ENCODE assay signal across 8 cellular contexts in genomic region chr11:94623120-94623735, GRCh38. TPM values are rescaled to one million over a fixed set of nuclear protein-coding genes. Genes with fewer than 3 reads are reported as not detected.
DNase-seq lines count a peak whose midpoint lies in the region; ATAC-seq and TF ChIP-seq lines count a peak whose summit lies in the region.

No MANE protein-coding gene starts in this region.

- TF ChIP-seq CTCF in fibroblast of mammary gland (conservative IDR thresholded peaks at IDR 0.05; ENCODE audit: control insufficient read depth, insufficient read depth, low read depth, low read length) (peak; percentile 90), nephron progenitor cell (IDR thresholded peaks at IDR 0.05) (peak; percentile 78)

- no peaks in the 10 kb centered on the region for H3K9me3 ChIP-seq in effector memory CD4-positive, alpha-beta T cell (ENCODE audit: control insufficient read depth, low read length)

- CTCF ChIA-PET in activated CD4-positive, alpha-beta memory T cell treated with anti-CD3 and anti-CD28 coated beads, Interleukin-2, amount 10 ng/mL, durations not matched to agents 7 days and 5 days (lab: Charles Lee), result interaction anchor here (0.7 to 2.4 kb wide), 10 partner anchors 10 to 467 kb away, joined by 3 to 8 read pairs (median 4); partner anchors contain the start of genes ENDOD1 and SRSF8

- no peaks in the 10 kb centered on the region for H3K4me1 Mint-ChIP-seq in activated CD4-positive, alpha-beta memory T cell treated with anti-CD3 and anti-CD28 coated beads, Interleukin-2, amount 10 ng/mL, durations not matched to agents 7 days and 5 days
- H3K4me1 Mint-ChIP-seq in nephron progenitor cell, result no peaks in the 10 kb centered on the region

- DNase-seq in Caki2 (ENCODE audit: low read depth) (peak; percentile 59), HS-5 (ENCODE audit: low read depth) (peak; percentile 53), NCI-H748 treated with DMSO at 0.1 percent for 48 hours (lab: John Stamatoyannopoulos, UW) (peak; percentile 64), fibroblast of mammary gland (ENCODE audit: low read depth) (peak; percentile 82), nephron progenitor cell (peak; percentile 71)
- DNase-seq in activated CD4-positive, alpha-beta memory T cell treated with anti-CD3 and anti-CD28 coated beads, Interleukin-2, amount 10 ng/mL, durations not matched to agents 7 days and 5 days, result peak; percentile 42
- DNase-seq in effector memory CD4-positive, alpha-beta T cell, result no peak

- in situ Hi-C loops in Caki2 (cut with HindIII; ENCODE audit: low pct_unique_long_range_greater_than_20kb, low sequenced_read_pairs), result no loop called here

- no peaks in the 10 kb centered on the region for H3K4me1 ChIP-seq in effector memory CD4-positive, alpha-beta T cell (ENCODE audit: control insufficient read depth, insufficient read depth, low read length, poor library complexity, severe bottlenecking)

- H3K27me3 Mint-ChIP-seq in activated CD4-positive, alpha-beta memory T cell treated with anti-CD3 and anti-CD28 coated beads, Interleukin-2, amount 10 ng/mL, durations not matched to agents 7 days and 5 days, result no peaks in the 10 kb centered on the region
- peaks cover 5% of the 10 kb centered on the region for H3K27me3 Mint-ChIP-seq in nephron progenitor cell (ENCODE audit: low read depth, poor library complexity)

- no peak overlapping the region for H3K4me3 Mint-ChIP-seq in activated CD4-positive, alpha-beta memory T cell treated with anti-CD3 and anti-CD28 coated beads, Interleukin-2, amount 10 ng/mL, durations not matched to agents 7 days and 5 days
- no peak overlapping the region for H3K4me3 Mint-ChIP-seq in nephron progenitor cell

- H3K27ac ChIP-seq in effector memory CD4-positive, alpha-beta T cell (ENCODE audit: insufficient read depth, low read length, poor library complexity, severe bottlenecking), result no peak overlapping the region

- no peaks in the 10 kb centered on the region for H3K36me3 Mint-ChIP-seq in activated CD4-positive, alpha-beta memory T cell treated with anti-CD3 and anti-CD28 coated beads, Interleukin-2, amount 10 ng/mL, durations not matched to agents 7 days and 5 days (ENCODE audit: low read depth)
- peaks cover 11% of the 10 kb centered on the region for H3K36me3 Mint-ChIP-seq in nephron progenitor cell (ENCODE audit: low read depth)

- no peaks in the 10 kb centered on the region for H3K36me3 ChIP-seq in effector memory CD4-positive, alpha-beta T cell (ENCODE audit: control insufficient read depth, insufficient read depth, low read length)

- no peak overlapping the region for H3K4me3 ChIP-seq in fibroblast of mammary gland (ENCODE audit: control insufficient read depth, low read depth, low read length)
- no peak overlapping the region for H3K4me3 ChIP-seq in effector memory CD4-positive, alpha-beta T cell (ENCODE audit: insufficient read depth, low read depth, low read length, poor library complexity, severe bottlenecking)

- POLR2A ChIA-PET in activated CD4-positive, alpha-beta memory T cell treated with anti-CD3 and anti-CD28 coated beads, Interleukin-2, amount 10 ng/mL, durations not matched to agents 7 days and 5 days (lab: Charles Lee), result no interaction called here

- H3K27ac Mint-ChIP-seq in activated CD4-positive, alpha-beta memory T cell treated with anti-CD3 and anti-CD28 coated beads, Interleukin-2, amount 10 ng/mL, durations not matched to agents 7 days and 5 days, result no peak overlapping the region
- no peak overlapping the region for H3K27ac Mint-ChIP-seq in nephron progenitor cell

- peaks cover 10% of the 10 kb centered on the region for H3K9me3 Mint-ChIP-seq in activated CD4-positive, alpha-beta memory T cell treated with anti-CD3 and anti-CD28 coated beads, Interleukin-2, amount 10 ng/mL, durations not matched to agents 7 days and 5 days
- H3K9me3 Mint-ChIP-seq in nephron progenitor cell, result peaks cover 24% of the 10 kb centered on the region

- peak; percentile 78 for ATAC-seq in GM19452 (IDR thresholded peaks at IDR 0.05; ENCODE audit: unreplicated experiment)

- no peaks in the 10 kb centered on the region for H3K27me3 ChIP-seq in effector memory CD4-positive, alpha-beta T cell (replicated peaks; ENCODE audit: control insufficient read depth, insufficient read depth, low read length, poor library complexity, severe bottlenecking)

RNA-seq across cellular contexts. Expression of gene PIWIL4, which starts 56.1 kb away (rescaled TPM):
- 0.20 and 0.95 TPM in 2 replicates for total RNA-seq in Caki2 (2014; rRNA removed; shearing (Covaris generic); ENCODE audit: low replicate concordance)
- 1 to 10 TPM in 1 of 2 experiments, under 1 TPM in 1; 0.60 to 1.1 TPM for total RNA-seq in activated CD4-positive, alpha-beta memory T cell treated with anti-CD3 and anti-CD28 coated beads, Interleukin-2, amount 10 ng/mL, durations not matched to agents 7 days and 5 days

Comparison
In these comparisons a context has a peak if more than half of its experiments do, and no peak if none do; other contexts are left out.
1. DNase-seq: peak in Caki2 (single experiment), HS-5 (single experiment), NCI-H748 treated with DMSO at 0.1 percent for 48 hours (single experiment), activated CD4-positive, alpha-beta memory T cell treated with anti-CD3 and anti-CD28 coated beads, Interleukin-2, amount 10 ng/mL, durations not matched to agents 7 days and 5 days (single experiment), fibroblast of mammary gland (single experiment) and nephron progenitor cell (single experiment); none in effector memory CD4-positive, alpha-beta T cell (0 of 3).